In genomic region chr11:72353861-72354260, GRCh38 we compare ENCODE assay signal across 11 cellular contexts.
DNase-seq lines count a peak whose midpoint lies in the region; ATAC-seq and TF ChIP-seq lines count a peak whose summit lies in the region.
"Had no signal": no experiment of that assay in that cellular context is flagged by ENCODE, and none has a peak within 500 bp of the region (broad histone marks: within the 10 kb centered on the region; RNA-seq: fewer than 3 reads in every experiment).

No MANE protein-coding gene starts in this region.

- ATAC-seq in HG03342 (IDR thresholded peaks at IDR 0.05; ENCODE audit: unreplicated experiment), result no peak
- ATAC-seq in GM21423 (IDR thresholded peaks at IDR 0.05; ENCODE audit: unreplicated experiment), result no peak
- ATAC-seq in HG02938 (IDR thresholded peaks at IDR 0.05; ENCODE audit: unreplicated experiment), result no peak

- H3K36me3 ChIP-seq in BJ (ENCODE audit: control insufficient read depth, insufficient read depth, low read length) (no peaks in the 10 kb centered on the region), H7 (replicated peaks; ENCODE audit: control insufficient read depth, insufficient read depth, low read length) (no peaks in the 10 kb centered on the region; the same call in 1 of the 2 replicates), kidney epithelial cell (ENCODE audit: control insufficient read depth, insufficient read depth, low read length) (no peaks in the 10 kb centered on the region)
- H3K36me3 ChIP-seq: uterus had no signal

- TF ChIP-seq CTCF in BJ (IDR thresholded peaks at IDR 0.05; ENCODE audit: insufficient read depth, low read depth, low read length) (peak; percentile 28), kidney epithelial cell (IDR thresholded peaks at IDR 0.05; ENCODE audit: insufficient read depth, low read length, poor library complexity, severe bottlenecking) (peak; percentile 32)

- no peak for DNase-seq in BJ (ENCODE audit: low read depth)
- peak; percentile 26 for DNase-seq in H7
- peak; percentile 22 for DNase-seq in SW480 (ENCODE audit: low spot score)
- no peak for DNase-seq in kidney epithelial cell (ENCODE audit: low read depth)
- DNase-seq in germinal center (ENCODE audit: low spot score), result no peak
- DNase-seq: activated CD4-positive, alpha-beta T cell treated with anti-CD3 and anti-CD28 coated beads, Interleukin-2, amount 10 ng/mL, durations not matched to agents 7 days and 5 days; GDM1; uterus had no signal

- POLR2A ChIA-PET in BJ (lab: Charles Lee), result no interaction called here

- no peaks in the 10 kb centered on the region for H3K27me3 ChIP-seq in BJ (ENCODE audit: control insufficient read depth, insufficient read depth, low read length)
- no peaks in the 10 kb centered on the region for H3K27me3 ChIP-seq in H7 (ENCODE audit: control insufficient read depth, insufficient read depth, low read length)
- H3K27me3 ChIP-seq in kidney epithelial cell (ENCODE audit: control insufficient read depth, insufficient read depth, low read length), result no peaks in the 10 kb centered on the region
- H3K27me3 ChIP-seq: uterus had no signal

- H3K4me3 ChIP-seq in BJ (ENCODE audit: low read depth, low read length) (no peak overlapping the region), H7 (ENCODE audit: insufficient read depth, low read depth, low read length) (no peak overlapping the region), kidney epithelial cell (ENCODE audit: low read depth, low read length) (no peak overlapping the region)
- H3K4me3 ChIP-seq: uterus had no signal

- CTCF ChIA-PET in BJ (lab: Yijun Ruan, JAX), result interaction anchor here (0.6 to 2.1 kb wide), 10 partner anchors 8 to 329 kb away, joined by 3 to 6 read pairs (median 4); no protein-coding TSS in a partner anchor

Comparison
In these comparisons a context has a peak if more than half of its experiments do, and no peak if none do; other contexts are left out.
1. DNase-seq: peak in H7 (single experiment) and SW480 (single experiment); none in BJ (single experiment), kidney epithelial cell (single experiment) and germinal center (single experiment).